21 cellular contexts compared by ENCODE assay signal in the genomic region with DNA sequence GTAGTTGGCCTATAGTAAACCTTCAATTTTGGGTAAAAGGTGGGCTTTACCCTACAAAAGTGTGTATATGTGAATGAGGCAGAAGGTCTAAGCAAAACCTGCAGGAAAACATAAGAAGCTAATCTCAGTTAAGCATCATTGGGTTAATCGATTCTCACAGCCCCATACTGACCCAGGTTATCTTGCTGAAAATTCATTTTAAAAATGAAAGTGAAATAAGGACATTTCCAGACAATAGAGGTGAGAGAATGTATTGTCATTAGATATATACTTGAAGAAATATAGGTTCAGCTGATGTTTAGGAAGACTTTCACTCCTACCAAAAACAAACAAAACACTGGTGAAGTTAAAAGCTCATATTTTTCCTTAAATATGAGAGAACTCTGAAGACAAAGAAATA.
DNase-seq lines count a peak whose midpoint lies in the region; ATAC-seq, FAIRE-seq and TF ChIP-seq lines count a peak whose summit lies in the region.
"Had no signal": no experiment of that assay in that cellular context is flagged by ENCODE, and none has a peak within 500 bp of the region (broad histone marks: within the 10 kb centered on the region; RNA-seq: fewer than 3 reads in every experiment).

No MANE protein-coding gene starts in this region.

- H3K36me3 Mint-ChIP-seq in T-helper 1 cell treated with Interleukin-12 subunit alpha and Interleukin-12 subunit beta and Interleukin-4 antibody, amounts not matched to agents 30 μg/mL and 1 μg/mL, for 36 hours (ENCODE audit: low read depth): peaks cover 1% of the 10 kb centered on the region
- H3K36me3 Mint-ChIP-seq in natural killer cell (no peaks in the 10 kb centered on the region), T-helper 17 cell (ENCODE audit: low read depth) (peaks cover 7% of the 10 kb centered on the region)
- peaks cover 25% of the 10 kb centered on the region for H3K36me3 Mint-ChIP-seq in natural killer cell treated with Interleukin-12 subunit alpha and Interleukin-12 subunit beta and Interleukin-15 and Interleukin-18, amount 100 ng/mL, for 72 hours
- H3K36me3 Mint-ChIP-seq: CD14-positive monocyte had no signal

- peak; percentile 69 for FAIRE-seq in islet of Langerhans (lab: Jason Lieb, UNC)
- FAIRE-seq: GM12891, GM18507, RCC 7860 had no signal

- H3K4me3 Mint-ChIP-seq in T-helper 1 cell treated with Interleukin-12 subunit alpha and Interleukin-12 subunit beta and Interleukin-4 antibody, amounts not matched to agents 30 μg/mL and 1 μg/mL, for 36 hours: no peak overlapping the region
- no peak overlapping the region for H3K4me3 Mint-ChIP-seq in natural killer cell
- no peak overlapping the region for H3K4me3 Mint-ChIP-seq in natural killer cell treated with Interleukin-12 subunit alpha and Interleukin-12 subunit beta and Interleukin-15 and Interleukin-18, amount 100 ng/mL, for 72 hours
- peak overlapping the region; percentile 8 for H3K4me3 Mint-ChIP-seq in T-helper 17 cell
- H3K4me3 Mint-ChIP-seq: CD14-positive monocyte had no signal

- no peaks in the 10 kb centered on the region for H3K9me3 ChIP-seq in T-helper 17 cell (ENCODE audit: control insufficient read depth, low read length, poor library complexity, severe bottlenecking)
- H3K9me3 ChIP-seq: Caco-2 had no signal

- no peak for TF ChIP-seq CTCF in natural killer cell (IDR thresholded peaks at IDR 0.05)

- H3K27me3 Mint-ChIP-seq in T-helper 1 cell treated with Interleukin-12 subunit alpha and Interleukin-12 subunit beta and Interleukin-4 antibody, amounts not matched to agents 30 μg/mL and 1 μg/mL, for 36 hours (ENCODE audit: low read depth): peaks cover 12% of the 10 kb centered on the region
- H3K27me3 Mint-ChIP-seq in natural killer cell (ENCODE audit: low read depth in 2 of 2) (peaks cover 0 to 7% of the 10 kb centered on the region in 2 donors), T-helper 17 cell (no peaks in the 10 kb centered on the region)
- H3K27me3 Mint-ChIP-seq in natural killer cell treated with Interleukin-12 subunit alpha and Interleukin-12 subunit beta and Interleukin-15 and Interleukin-18, amount 100 ng/mL, for 72 hours: peaks cover 3 to 20% of the 10 kb centered on the region in 2 donors

- DNase-seq in T-helper 1 cell (no peak), natural killer cell (no peak), T-helper 17 cell (no peak)
- no peak for DNase-seq in natural killer cell treated with Interleukin-12 subunit alpha and Interleukin-12 subunit beta and Interleukin-15 and Interleukin-18, amount 100 ng/mL, for 72 hours (ENCODE audit: low spot score)
- DNase-seq: Caco-2, EL, H7, MG63, NCI-H1092, NCI-H1436 treated with DMSO at 0.1 percent for 48 hours, NCI-H2029, NCI-H69, Right ventricle myocardium superior had no signal

- peak overlapping the region; percentile 53 for H3K27ac Mint-ChIP-seq in T-helper 1 cell treated with Interleukin-12 subunit alpha and Interleukin-12 subunit beta and Interleukin-4 antibody, amounts not matched to agents 30 μg/mL and 1 μg/mL, for 36 hours
- H3K27ac Mint-ChIP-seq in natural killer cell (peak overlapping the region in 1 of 2 donors; percentile 39), T-helper 17 cell (peak overlapping the region; percentile 6)
- peak overlapping the region in 1 of 2 donors; percentile 26 for H3K27ac Mint-ChIP-seq in natural killer cell treated with Interleukin-12 subunit alpha and Interleukin-12 subunit beta and Interleukin-15 and Interleukin-18, amount 100 ng/mL, for 72 hours
- H3K27ac Mint-ChIP-seq: CD14-positive monocyte had no signal

- peak in 2 of 3 donors; percentile 41 to 53 for ATAC-seq in natural killer cell
- ATAC-seq in natural killer cell treated with Interleukin-12 subunit alpha and Interleukin-12 subunit beta and Interleukin-15 and Interleukin-18, amount 100 ng/mL, for 72 hours: no peak
- ATAC-seq in T-helper 17 cell: no peak
- no peak for ATAC-seq in GM21576 (IDR thresholded peaks at IDR 0.05; ENCODE audit: unreplicated experiment)
- ATAC-seq in HG03039 (IDR thresholded peaks at IDR 0.05; ENCODE audit: unreplicated experiment): no peak

- intact Hi-C loops in natural killer cell (cut with micrococcal nuclease): no loop called here

- H3K4me1 Mint-ChIP-seq in T-helper 1 cell treated with Interleukin-12 subunit alpha and Interleukin-12 subunit beta and Interleukin-4 antibody, amounts not matched to agents 30 μg/mL and 1 μg/mL, for 36 hours (ENCODE audit: low read depth): peaks cover 6% of the 10 kb centered on the region
- H3K4me1 Mint-ChIP-seq in natural killer cell (peaks cover 12 to 15% of the 10 kb centered on the region in 2 donors), T-helper 17 cell (peaks cover 6% of the 10 kb centered on the region)
- H3K4me1 Mint-ChIP-seq in natural killer cell treated with Interleukin-12 subunit alpha and Interleukin-12 subunit beta and Interleukin-15 and Interleukin-18, amount 100 ng/mL, for 72 hours (ENCODE audit: low read depth in 2 of 2): peaks cover 13 to 14% of the 10 kb centered on the region in 2 donors

- peaks cover 8% of the 10 kb centered on the region for H3K9me3 Mint-ChIP-seq in T-helper 1 cell treated with Interleukin-12 subunit alpha and Interleukin-12 subunit beta and Interleukin-4 antibody, amounts not matched to agents 30 μg/mL and 1 μg/mL, for 36 hours
- peaks cover 0 to 2% of the 10 kb centered on the region in 2 donors for H3K9me3 Mint-ChIP-seq in natural killer cell
- H3K9me3 Mint-ChIP-seq in natural killer cell treated with Interleukin-12 subunit alpha and Interleukin-12 subunit beta and Interleukin-15 and Interleukin-18, amount 100 ng/mL, for 72 hours: no peaks in the 10 kb centered on the region

Comparison
In these comparisons a context has a peak if more than half of its experiments do, and no peak if none do; other contexts are left out.
1. ATAC-seq: peak in natural killer cell (2 of 3); none in natural killer cell treated with Interleukin-12 subunit alpha and Interleukin-12 subunit beta and Interleukin-15 and Interleukin-18, amount 100 ng/mL, for 72 hours (0 of 2), T-helper 17 cell (single experiment), GM21576 (single experiment) and HG03039 (single experiment).